ENCODE assay signal across 10 cellular contexts in the genomic region with DNA sequence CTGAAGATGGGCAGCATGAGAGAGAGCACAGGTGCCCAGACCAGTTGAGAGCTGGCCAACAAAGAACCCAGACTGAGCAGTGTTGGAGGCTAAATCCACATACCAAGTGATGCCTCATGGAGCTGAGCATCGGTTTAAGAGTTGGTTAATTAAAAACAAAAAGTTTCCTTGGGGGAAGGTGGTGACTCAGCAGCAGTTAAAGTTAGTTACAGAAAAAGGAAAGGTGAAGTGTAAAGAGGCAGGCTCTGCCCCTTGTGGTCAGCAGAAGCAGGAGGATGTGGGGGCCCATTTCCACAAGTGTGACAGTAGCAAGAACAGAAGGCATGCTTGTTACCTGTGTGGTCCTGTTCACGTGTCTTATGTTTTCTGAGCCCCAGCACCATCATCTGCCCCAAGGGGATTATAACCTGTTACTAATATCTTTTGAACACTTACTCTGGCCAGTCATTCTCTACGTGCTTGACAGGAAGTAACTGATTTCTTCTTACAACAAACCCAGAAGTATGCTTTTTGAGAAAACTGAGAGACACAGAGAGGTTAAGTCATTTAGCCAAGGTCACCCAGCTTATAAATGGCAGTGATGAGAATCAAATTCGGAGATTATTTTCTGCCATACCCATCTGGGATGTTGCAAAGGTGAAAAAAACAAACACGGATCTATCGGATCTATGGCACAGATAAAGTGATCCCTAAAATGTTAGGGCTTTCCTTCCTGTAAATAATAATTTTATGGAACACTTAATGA.
DNase-seq lines count a peak whose midpoint lies in the region; ATAC-seq and TF ChIP-seq lines count a peak whose summit lies in the region.
"Had no signal": no experiment of that assay in that cellular context is flagged by ENCODE, and none has a peak within 500 bp of the region (broad histone marks: within the 10 kb centered on the region; RNA-seq: fewer than 3 reads in every experiment).

No MANE protein-coding gene starts in this region.

- peaks cover 100% of the 10 kb centered on the region for H3K79me2 ChIP-seq in OCI-LY3 (ENCODE audit: low read length)

- peaks cover 68% of the 10 kb centered on the region for H3K36me3 ChIP-seq in OCI-LY3 (replicated peaks; ENCODE audit: low read depth, low read length)
- H3K36me3 ChIP-seq: upper lobe of right lung had no signal

- no peaks in the 10 kb centered on the region for H3K9me3 ChIP-seq in OCI-LY3 (ENCODE audit: insufficient read depth, low read length)
- H3K9me3 ChIP-seq: A549, upper lobe of right lung had no signal

- peak; percentile 93 for ATAC-seq in HG02623 (IDR thresholded peaks at IDR 0.05; ENCODE audit: unreplicated experiment)
- ATAC-seq: A549, upper lobe of right lung had no signal

- H3K27ac ChIP-seq in OCI-LY3 (ENCODE audit: low read length), result peak overlapping the region; percentile 78
- H3K27ac ChIP-seq: A549, upper lobe of right lung had no signal

- peak overlapping the region; percentile 40 for H3K4me3 ChIP-seq in OCI-LY3 (ENCODE audit: low read length)
- H3K4me3 ChIP-seq in retinal pigment epithelial cell (ENCODE audit: low read length), result no peak overlapping the region
- H3K4me3 ChIP-seq: A549, upper lobe of right lung had no signal

- peak overlapping the region; percentile 36; the same call in 1 of the 2 replicates for H3K9ac ChIP-seq in OCI-LY3 (ENCODE audit: low read length)

- TF ChIP-seq CTCF in OCI-LY3 (IDR thresholded peaks at IDR 0.05; ENCODE audit: low read depth, low read length), result peak; percentile 40; the same call in 1 of the 2 replicates
- TF ChIP-seq CTCF in retinal pigment epithelial cell (conservative IDR thresholded peaks at IDR 0.05; ENCODE audit: low read depth, low read length), result peak; percentile 54

- no peaks in the 10 kb centered on the region for H3K27me3 ChIP-seq in OCI-LY3 (ENCODE audit: low read depth, low read length)
- H3K27me3 ChIP-seq: upper lobe of right lung had no signal

- peaks cover 94% of the 10 kb centered on the region for H4K20me1 ChIP-seq in OCI-LY3 (ENCODE audit: insufficient read depth, low read length)

- DNase-seq in SKM-1 treated with dmso at 0.1 percent for 144 hours (lab: John Stamatoyannopoulos, UW; ENCODE audit: unreplicated experiment) (peak; percentile 23), SKM-1 (lab: John Stamatoyannopoulos, UW; ENCODE audit: unreplicated experiment) (no peak), retinal pigment epithelial cell (ENCODE audit: low read depth) (peak; percentile 14), activated gamma-delta T cell (lab: John Stamatoyannopoulos, UW) (no peak), putamen (ENCODE audit: low spot score) (no peak)
- DNase-seq in stimulated activated naive CD4-positive, alpha-beta T cell treated with Interleukin-2 at 50 U/mL for 16 hours (lab: John Stamatoyannopoulos, UW), result no peak
- DNase-seq: upper lobe of right lung had no signal

- peaks cover 53% of the 10 kb centered on the region for H3K4me1 ChIP-seq in OCI-LY3 (ENCODE audit: low read length)
- H3K4me1 ChIP-seq: A549, upper lobe of right lung had no signal

- H2AFZ ChIP-seq in OCI-LY3 (ENCODE audit: low read depth, low read length), result no peak overlapping the region

- H3K4me2 ChIP-seq in OCI-LY3 (ENCODE audit: low read length), result peak overlapping the region; percentile 71
- H3K4me2 ChIP-seq: A549 had no signal

Comparison
In these comparisons a context has a peak if more than half of its experiments do, and no peak if none do; other contexts are left out.
1. DNase-seq: peak in SKM-1 treated with dmso at 0.1 percent for 144 hours (single experiment) and retinal pigment epithelial cell (single experiment); none in SKM-1 (single experiment), activated gamma-delta T cell (single experiment), putamen (single experiment) and stimulated activated naive CD4-positive, alpha-beta T cell treated with Interleukin-2 at 50 U/mL for 16 hours (single experiment).